1 cellular context compared by ENCODE assay signal in genomic region chr13:113022391-113023216, GRCh38.
TF ChIP-seq lines count a peak whose summit lies in the region.

No MANE protein-coding gene starts in this region.

TF ChIP-seq in HepG2, 621 proteins besides CTCF, POLR2A, EP300 and RAD21 (continued from another document and continues in another):
- TF ChIP-seq PAX8 (CRISPR knock-in tag; IDR thresholded peaks at IDR 0.05; ENCODE audit: borderline replicate concordance) (no peak), HHEX (CRISPR knock-in tag; IDR thresholded peaks at IDR 0.05) (peak; percentile 86), ZNF331 (CRISPR knock-in tag; IDR thresholded peaks at IDR 0.05) (peak; percentile 35; the same call in 1 of the 2 replicates), ZNF10 (CRISPR knock-in tag; IDR thresholded peaks at IDR 0.05; ENCODE audit: borderline replicate concordance, low read depth) (no peak), ATF7-NPFF (CRISPR knock-in tag; IDR thresholded peaks at IDR 0.05; ENCODE audit: low read depth) (0 out of 2 replicates have a peak, but pooled peaks have one; percentile 24), SMARCC2 (IDR thresholded peaks at IDR 0.05) (no peak), ZNF230 (CRISPR knock-in tag; IDR thresholded peaks at IDR 0.05) (0 out of 2 replicates have a peak, but pooled peaks have one; percentile 58), ZFP1 (CRISPR knock-in tag; IDR thresholded peaks at IDR 0.05) (peak; percentile 52; the same call in 1 of the 2 replicates), MTA3 (CRISPR knock-in tag; IDR thresholded peaks at IDR 0.05) (no peak), TGIF2 (CRISPR knock-in tag; IDR thresholded peaks at IDR 0.05) (peak; percentile 92), PPARG (CRISPR knock-in tag; conservative IDR thresholded peaks at IDR 0.05) (peak; percentile 98), KLF15 (CRISPR knock-in tag; IDR thresholded peaks at IDR 0.05; ENCODE audit: borderline replicate concordance) (no peak), ESRRA (CRISPR knock-in tag; IDR thresholded peaks at IDR 0.05; ENCODE audit: low read depth) (peak; percentile 54; the same call in 1 of the 2 replicates), KLF16 (CRISPR knock-in tag; IDR thresholded peaks at IDR 0.05) (0 out of 4 replicates have a peak, but pooled peaks of 1 of the 2 experiments have one; percentile 51), ZBTB43 (CRISPR knock-in tag; conservative IDR thresholded peaks at IDR 0.05) (0 out of 2 replicates have a peak, but pooled peaks have one; percentile 42), ZNF710 (CRISPR knock-in tag; IDR thresholded peaks at IDR 0.05; ENCODE audit: borderline replicate concordance) (peak; percentile 58; the same call in 1 of the 2 replicates), SALL1 (CRISPR knock-in tag; IDR thresholded peaks at IDR 0.05) (peak; percentile 79), MBNL3 (CRISPR knock-in tag; conservative IDR thresholded peaks at IDR 0.05) (no peak), ZNF687 (CRISPR knock-in tag; IDR thresholded peaks at IDR 0.05) (peak; percentile 94), ZSCAN31 (CRISPR knock-in tag; IDR thresholded peaks at IDR 0.05; ENCODE audit: low read depth) (no peak), U2AF2 (IDR thresholded peaks at IDR 0.05; ENCODE audit: low read depth, low read length) (no peak), MAFG (CRISPR knock-in tag; IDR thresholded peaks at IDR 0.05) (no peak), THRA (CRISPR knock-in tag; IDR thresholded peaks at IDR 0.05; ENCODE audit: borderline replicate concordance) (peak; percentile 84; the same call in 1 of the 2 replicates), HBP1 (CRISPR knock-in tag; IDR thresholded peaks at IDR 0.05; ENCODE audit: low read depth) (no peak), LCORL (IDR thresholded peaks at IDR 0.05) (no peak), LCORL (CRISPR knock-in tag; IDR thresholded peaks at IDR 0.05) (peak; percentile 73), SSRP1 (CRISPR knock-in tag; IDR thresholded peaks at IDR 0.05) (peak; percentile 53; the same call in 1 of the 2 replicates), ARNTL (CRISPR knock-in tag; IDR thresholded peaks at IDR 0.05) (no peak), DMAP1 (CRISPR knock-in tag; IDR thresholded peaks at IDR 0.05) (peak; percentile 54; the same call in 1 of the 2 replicates), MNT (IDR thresholded peaks at IDR 0.05) (0 out of 2 replicates have a peak, but pooled peaks have one; percentile 5), RXRB (CRISPR knock-in tag; IDR thresholded peaks at IDR 0.05; ENCODE audit: borderline replicate concordance) (peak; percentile 94), ZNF296 (CRISPR knock-in tag; conservative IDR thresholded peaks at IDR 0.05) (0 out of 2 replicates have a peak, but pooled peaks have one; percentile 19), ZNF33A (CRISPR knock-in tag; IDR thresholded peaks at IDR 0.05; ENCODE audit: borderline replicate concordance) (no peak), IKZF5 (CRISPR knock-in tag; IDR thresholded peaks at IDR 0.05) (peak; percentile 84), CREB1 (IDR thresholded peaks at IDR 0.05) (no peak), CREB1 (CRISPR knock-in tag; IDR thresholded peaks at IDR 0.05) (no peak; the same call in 1 of the 2 replicates), ZNF282 (IDR thresholded peaks at IDR 0.05; ENCODE audit: partially characterized antibody) (no peak), ZNF788 (CRISPR knock-in tag; IDR thresholded peaks at IDR 0.05; ENCODE audit: borderline replicate concordance) (peak; percentile 67; the same call in 1 of the 2 replicates), FOSL2 (CRISPR knock-in tag; IDR thresholded peaks at IDR 0.05) (peak; percentile 49), CCDC6 (CRISPR knock-in tag; IDR thresholded peaks at IDR 0.05) (peak; percentile 37; the same call in 1 of the 2 replicates), TBX2 (CRISPR knock-in tag; IDR thresholded peaks at IDR 0.05; ENCODE audit: borderline replicate concordance) (peak; percentile 99), SIN3B (IDR thresholded peaks at IDR 0.05; ENCODE audit: low read length) (no peak), ZKSCAN5 (CRISPR knock-in tag; IDR thresholded peaks at IDR 0.05) (no peak), ZNF598 (CRISPR knock-in tag; IDR thresholded peaks at IDR 0.05; ENCODE audit: borderline replicate concordance) (no peak; the same call in 1 of the 2 replicates), ZBTB3 (CRISPR knock-in tag; IDR thresholded peaks at IDR 0.05; ENCODE audit: borderline replicate concordance, low read depth) (peak; percentile 93; the same call in 1 of the 2 replicates), ARID5B (CRISPR knock-in tag; IDR thresholded peaks at IDR 0.05) (peak; percentile 92), ZNF143 (CRISPR knock-in tag; IDR thresholded peaks at IDR 0.05) (peak; percentile 52), ZNF468 (CRISPR knock-in tag; IDR thresholded peaks at IDR 0.05) (0 out of 2 replicates have a peak, but pooled peaks have one; percentile 20), ZNF776 (CRISPR knock-in tag; IDR thresholded peaks at IDR 0.05) (peak; percentile 32; the same call in 1 of the 2 replicates), PHF8 (CRISPR knock-in tag; IDR thresholded peaks at IDR 0.05) (peak; percentile 18; the same call in 1 of the 2 replicates), FOXA3 (CRISPR knock-in tag; IDR thresholded peaks at IDR 0.05) (peak; percentile 80)
